In genomic region chr3:110165753-110166152, GRCh38 we compare ENCODE assay signal across 20 cellular contexts.
DNase-seq lines count a peak whose midpoint lies in the region; ATAC-seq and TF ChIP-seq lines count a peak whose summit lies in the region.
"Had no signal": no experiment of that assay in that cellular context is flagged by ENCODE, and none has a peak within 500 bp of the region (broad histone marks: within the 10 kb centered on the region; RNA-seq: fewer than 3 reads in every experiment).

No MANE protein-coding gene starts in this region.

- no peak overlapping the region for H2BK120ac ChIP-seq in mesenchymal stem cell (ENCODE audit: low read depth, low read length)

- H3K79me1 ChIP-seq in mesenchymal stem cell (replicated peaks; ENCODE audit: low read length, poor library complexity, severe bottlenecking), result no peaks in the 10 kb centered on the region

- intact Hi-C loops in activated CD8-positive, alpha-beta T cell treated with anti-CD3 and anti-CD28 coated beads for 36 hours (cut with micrococcal nuclease), result no loop called here

- no peak overlapping the region for H3K9ac ChIP-seq in endodermal cell (ENCODE audit: extremely low read depth, low read length, poor library complexity, severe bottlenecking)
- peak overlapping the region; percentile 17 for H3K9ac ChIP-seq in mesenchymal stem cell (ENCODE audit: low read length)

- H3K4me2 ChIP-seq in mesenchymal stem cell (ENCODE audit: low read length, poor library complexity, severe bottlenecking), result no peak overlapping the region

- no peaks in the 10 kb centered on the region for H3K27me3 Mint-ChIP-seq in endodermal cell (ENCODE audit: insufficient read depth)
- no peaks in the 10 kb centered on the region for H3K27me3 Mint-ChIP-seq in activated CD8-positive, alpha-beta T cell treated with anti-CD3 and anti-CD28 coated beads for 36 hours
- H3K27me3 Mint-ChIP-seq: activated naive CD8-positive, alpha-beta T cell; activated T-cell treated with anti-CD3 and anti-CD28 coated beads, Interleukin-2, amount 50 U/mL, for 24 hours; CD8-positive, alpha-beta memory T cell; IgD-negative memory B cell had no signal

- DNase-seq in AG10803 (ENCODE audit: low read depth) (peak; percentile 12), M059J (ENCODE audit: low read depth) (peak; percentile 38), endodermal cell (peak; percentile 75), mesenchymal stem cell (peak; percentile 1), right atrium auricular region (ENCODE audit: low spot score) (no peak)
- no peak for DNase-seq in activated CD8-positive, alpha-beta T cell treated with anti-CD3 and anti-CD28 coated beads for 36 hours
- DNase-seq: ACHN; activated CD4-positive, alpha-beta T cell treated with anti-CD3 and anti-CD28 coated beads, Interleukin-2, amount 50 U/mL, for 48 hours; activated T-cell treated with anti-CD3 and anti-CD28 coated beads, Interleukin-2, amount 50 U/mL, for 24 hours; CD8-positive, alpha-beta memory T cell; effector memory CD4-positive, alpha-beta T cell; natural killer cell; NCI-H2081 treated with DMSO at 0.1 percent for 48 hours; stimulated activated naive CD4-positive, alpha-beta T cell had no signal

- H3K27ac ChIP-seq in endodermal cell (ENCODE audit: low read depth, low read length) (no peak overlapping the region), mesenchymal stem cell (ENCODE audit: low read length, poor library complexity, severe bottlenecking) (no peak overlapping the region), right atrium auricular region (no peak overlapping the region)
- H3K27ac ChIP-seq: cardiac muscle cell had no signal

- H3K36me3 Mint-ChIP-seq in endodermal cell (ENCODE audit: low read depth), result no peaks in the 10 kb centered on the region
- H3K36me3 Mint-ChIP-seq in activated CD8-positive, alpha-beta T cell treated with anti-CD3 and anti-CD28 coated beads for 36 hours (ENCODE audit: low read depth), result no peaks in the 10 kb centered on the region
- H3K36me3 Mint-ChIP-seq: activated naive CD8-positive, alpha-beta T cell; IgD-negative memory B cell; natural killer cell had no signal

- H2AK5ac ChIP-seq in mesenchymal stem cell (ENCODE audit: low read length, severe bottlenecking), result no peak overlapping the region

- H4K91ac ChIP-seq in mesenchymal stem cell (ENCODE audit: low read length), result no peak overlapping the region

- H3K4me1 Mint-ChIP-seq in endodermal cell, result peaks cover 25% of the 10 kb centered on the region
- no peaks in the 10 kb centered on the region for H3K4me1 Mint-ChIP-seq in activated CD8-positive, alpha-beta T cell treated with anti-CD3 and anti-CD28 coated beads for 36 hours (ENCODE audit: low read depth)
- H3K4me1 Mint-ChIP-seq: IgD-negative memory B cell, natural killer cell had no signal

- H3K4me1 ChIP-seq in endodermal cell (ENCODE audit: control insufficient read depth, insufficient read depth, low read length) (no peaks in the 10 kb centered on the region), mesenchymal stem cell (ENCODE audit: control insufficient read depth, insufficient read depth, low read depth, low read length) (no peaks in the 10 kb centered on the region), right atrium auricular region (no peaks in the 10 kb centered on the region)

- H3K23ac ChIP-seq in mesenchymal stem cell (ENCODE audit: low read length in 2 of 2), result no peak overlapping the region

- TF ChIP-seq CTCF in AG10803 (conservative IDR thresholded peaks at IDR 0.05; ENCODE audit: low read length), result no peak
- TF ChIP-seq CTCF in endodermal cell (conservative IDR thresholded peaks at IDR 0.05), result no peak
- TF ChIP-seq CTCF in activated CD8-positive, alpha-beta T cell treated with anti-CD3 and anti-CD28 coated beads for 36 hours (IDR thresholded peaks at IDR 0.05), result no peak
- TF ChIP-seq CTCF in right atrium auricular region (IDR thresholded peaks at IDR 0.05), result no peak

- peak overlapping the region in 1 of 2 experiments; percentile 76 for H3K18ac ChIP-seq in mesenchymal stem cell (ENCODE audit: low read depth in 1 of 2, low read length in 2 of 2)

- H3K14ac ChIP-seq in mesenchymal stem cell (ENCODE audit: low read length in 2 of 2), result no peak overlapping the region

- H3K9me3 Mint-ChIP-seq in endodermal cell, result no peaks in the 10 kb centered on the region
- H3K9me3 Mint-ChIP-seq in activated CD8-positive, alpha-beta T cell treated with anti-CD3 and anti-CD28 coated beads for 36 hours, result no peaks in the 10 kb centered on the region
- H3K9me3 Mint-ChIP-seq: activated T-cell treated with anti-CD3 and anti-CD28 coated beads, Interleukin-2, amount 50 U/mL, for 24 hours; CD8-positive, alpha-beta memory T cell; IgD-negative memory B cell had no signal

- H4K8ac ChIP-seq in mesenchymal stem cell (ENCODE audit: low read length), result no peak overlapping the region

- no peak overlapping the region for H2BK5ac ChIP-seq in mesenchymal stem cell (ENCODE audit: low read depth, low read length, poor library complexity, severe bottlenecking)

- H2BK15ac ChIP-seq in mesenchymal stem cell (ENCODE audit: low read depth, poor library complexity, severe bottlenecking), result no peak overlapping the region

- H3K4me3 ChIP-seq in AG10803 (ENCODE audit: low read length) (no peak overlapping the region), endodermal cell (ENCODE audit: low read length) (peak overlapping the region; percentile 30), mesenchymal stem cell (ENCODE audit: insufficient read depth in 1 of 2, low read depth in 1 of 2, low read length in 2 of 2) (peak overlapping the region in 1 of 2 experiments; percentile 30), right atrium auricular region (no peak overlapping the region)
- H3K4me3 ChIP-seq: cardiac muscle cell, lung had no signal

- peak overlapping the region in 1 of 2 experiments; percentile 72 for H2BK12ac ChIP-seq in mesenchymal stem cell (ENCODE audit: low read length in 2 of 2)

- peak overlapping the region; percentile 90 for H3K27ac Mint-ChIP-seq in endodermal cell
- H3K27ac Mint-ChIP-seq in activated CD8-positive, alpha-beta T cell treated with anti-CD3 and anti-CD28 coated beads for 36 hours, result no peak overlapping the region
- H3K27ac Mint-ChIP-seq: activated naive CD8-positive, alpha-beta T cell; activated T-cell treated with anti-CD3 and anti-CD28 coated beads, Interleukin-2, amount 50 U/mL, for 24 hours; natural killer cell had no signal

- H3K4ac ChIP-seq in mesenchymal stem cell (ENCODE audit: low read depth in 1 of 2, low read length in 2 of 2), result peak overlapping the region in 1 of 2 experiments; percentile 32

- CTCF ChIA-PET in activated CD8-positive, alpha-beta T cell treated with anti-CD3 and anti-CD28 coated beads for 36 hours (lab: Charles Lee), result no interaction called here

- H3K4me3 Mint-ChIP-seq in endodermal cell, result peak overlapping the region; percentile 40
- H3K4me3 Mint-ChIP-seq in activated CD8-positive, alpha-beta T cell treated with anti-CD3 and anti-CD28 coated beads for 36 hours, result no peak overlapping the region
- H3K4me3 Mint-ChIP-seq: activated naive CD8-positive, alpha-beta T cell; activated T-cell treated with anti-CD3 and anti-CD28 coated beads, Interleukin-2, amount 50 U/mL, for 24 hours; IgD-negative memory B cell; natural killer cell had no signal

- H3K36me3 ChIP-seq in endodermal cell (ENCODE audit: control insufficient read depth, insufficient read depth, low read length), result no peaks in the 10 kb centered on the region
- no peaks in the 10 kb centered on the region for H3K36me3 ChIP-seq in mesenchymal stem cell (ENCODE audit: control insufficient read depth in 1 of 2, insufficient read depth in 2 of 2, low read depth in 1 of 2, low read length in 2 of 2)
- H3K36me3 ChIP-seq in right atrium auricular region, result no peaks in the 10 kb centered on the region
- H3K36me3 ChIP-seq: cardiac muscle cell had no signal

- POLR2A ChIA-PET in activated CD8-positive, alpha-beta T cell treated with anti-CD3 and anti-CD28 coated beads for 36 hours (lab: Charles Lee), result no interaction called here

- H3K27me3 ChIP-seq in endodermal cell (ENCODE audit: control insufficient read depth, insufficient read depth, low read length, poor library complexity, severe bottlenecking), result no peaks in the 10 kb centered on the region
- no peaks in the 10 kb centered on the region for H3K27me3 ChIP-seq in mesenchymal stem cell (ENCODE audit: control insufficient read depth in 1 of 2, insufficient read depth in 1 of 2, low read length in 2 of 2)
- H3K27me3 ChIP-seq in right atrium auricular region, result no peaks in the 10 kb centered on the region
- H3K27me3 ChIP-seq: cardiac muscle cell had no signal

- WGBS in endodermal cell (ENCODE audit: insufficient coverage in 1 of 2, insufficient read length in 1 of 2), 2 experiments, result 53 to 90% methylated on average over 4 to 7 of the region's 8 CpGs
- 63% methylated on average over 8 of the region's 8 CpGs for WGBS in mesenchymal stem cell

- H2AFZ ChIP-seq in mesenchymal stem cell (ENCODE audit: low read depth, low read length), result no peak overlapping the region

- H3K9me3 ChIP-seq in endodermal cell (ENCODE audit: control insufficient read depth, low read length) (no peaks in the 10 kb centered on the region), mesenchymal stem cell (ENCODE audit: control insufficient read depth, low read length) (no peaks in the 10 kb centered on the region), right atrium auricular region (no peaks in the 10 kb centered on the region)

- ATAC-seq in GM18907 (IDR thresholded peaks at IDR 0.05; ENCODE audit: unreplicated experiment) (no peak), HG02623 (IDR thresholded peaks at IDR 0.05; ENCODE audit: unreplicated experiment) (no peak)
- ATAC-seq in activated CD8-positive, alpha-beta T cell treated with anti-CD3 and anti-CD28 coated beads for 36 hours, result no peak
- ATAC-seq: natural killer cell had no signal

Comparison
In these comparisons a context has a peak if more than half of its experiments do, and no peak if none do; other contexts are left out.
1. DNase-seq: peak in AG10803 (single experiment), M059J (single experiment), endodermal cell (single experiment) and mesenchymal stem cell (single experiment); none in activated CD8-positive, alpha-beta T cell treated with anti-CD3 and anti-CD28 coated beads for 36 hours (single experiment) and right atrium auricular region (single experiment).